ENCODE assay signal across 10 cellular contexts in genomic region chr3:130480736-130481135, GRCh38. TPM values are rescaled to one million over a fixed set of nuclear protein-coding genes. Genes with fewer than 3 reads are reported as not detected.
DNase-seq lines count a peak whose midpoint lies in the region; ATAC-seq, FAIRE-seq and TF ChIP-seq lines count a peak whose summit lies in the region.
"Had no signal": no experiment of that assay in that cellular context is flagged by ENCODE, and none has a peak within 500 bp of the region (broad histone marks: within the 10 kb centered on the region; RNA-seq: fewer than 3 reads in every experiment).

No MANE protein-coding gene starts in this region.

- POLR2A ChIA-PET in HepG2 (lab: Yijun Ruan, JAX) = no interaction called here

- H3K9ac ChIP-seq in HepG2 (ENCODE audit: insufficient read depth, low read depth, low read length) = no peak overlapping the region

- no peak overlapping the region for H3K4me3 ChIP-seq in BE2C (ENCODE audit: low read depth, low read length)
- no peak overlapping the region for H3K4me3 ChIP-seq in HepG2 (replicated peaks in 1 of 3; ENCODE audit: insufficient read depth in 1 of 3, low read depth in 2 of 3, low read length in 3 of 3)
- no peak overlapping the region for H3K4me3 ChIP-seq in vagina

- H3K27me3 ChIP-seq in BE2C = no peaks in the 10 kb centered on the region
- H3K27me3 ChIP-seq in HepG2 (ENCODE audit: control insufficient read depth in 1 of 2, insufficient read depth in 2 of 2, low read length in 2 of 2) = no peaks in the 10 kb centered on the region
- H3K27me3 ChIP-seq in vagina = no peaks in the 10 kb centered on the region

- H3K79me2 ChIP-seq in HepG2 (ENCODE audit: insufficient read depth, low read length) = no peaks in the 10 kb centered on the region

- no peaks in the 10 kb centered on the region for H3K4me1 Mint-ChIP-seq in brain
- H3K4me1 Mint-ChIP-seq: memory B cell had no signal

- ATAC-seq in HepG2 = no peak
- no peak for ATAC-seq in GM21381 (IDR thresholded peaks at IDR 0.05; ENCODE audit: unreplicated experiment)

- intact Hi-C loops in HepG2 (cut with micrococcal nuclease; ENCODE audit: unreplicated experiment) = no loop called here
- intact Hi-C loops in vagina (cut with DNase I) = no loop called here

- H3K36me3 ChIP-seq in BE2C = no peaks in the 10 kb centered on the region
- no peaks in the 10 kb centered on the region for H3K36me3 ChIP-seq in HepG2 (replicated peaks in 1 of 2; ENCODE audit: control insufficient read depth in 1 of 2, insufficient read depth in 2 of 2, low read length in 2 of 2)
- no peaks in the 10 kb centered on the region for H3K36me3 ChIP-seq in vagina

- no peak overlapping the region for H2AFZ ChIP-seq in HepG2 (ENCODE audit: low read length)

- H3K27ac ChIP-seq in HepG2 (ENCODE audit: extremely low read length, insufficient read depth, low read length) (no peak overlapping the region), vagina (no peak overlapping the region)

- H3K4me1 ChIP-seq in BE2C (no peaks in the 10 kb centered on the region), HepG2 (ENCODE audit: insufficient read depth, low read length) (no peaks in the 10 kb centered on the region), vagina (no peaks in the 10 kb centered on the region)

- H3K4me2 ChIP-seq in HepG2 (ENCODE audit: low read depth, low read length) = no peak overlapping the region

- H3K9me3 ChIP-seq in BE2C (0 out of 2 replicates have a peak, but pooled peaks cover 2% of the 10 kb centered on the region), HepG2 (ENCODE audit: low read length) (no peaks in the 10 kb centered on the region), vagina (no peaks in the 10 kb centered on the region)

- 0% methylated on average over 4 of the region's 4 CpGs for WGBS in HepG2 (ENCODE audit: low lambda C conversion rate)

- no peak overlapping the region for H3K27ac Mint-ChIP-seq in brain
- H3K27ac Mint-ChIP-seq: memory B cell had no signal

- no peak for TF ChIP-seq RAD21 in HepG2 (CRISPR knock-in tag; IDR thresholded peaks at IDR 0.05)

- DNase-seq in BE2C (peak; percentile 26), HT1080 (ENCODE audit: low read depth) (peak; percentile 73), HepG2 (ENCODE audit: low spot score) (no peak), vagina (ENCODE audit: extremely low spot score in 2 of 2) (no peak)
- DNase-seq in stimulated activated CD4-positive, alpha-beta T cell treated with anti-CD3 and anti-CD28 coated beads, Interleukin-1b, Interleukin-23, amount 100 ng/mL, for 48 hours = no peak
- no peak for DNase-seq in activated naive CD4-positive, alpha-beta T cell (lab: John Stamatoyannopoulos, UW)
- DNase-seq: T1000 had no signal

- TF ChIP-seq CTCF in BE2C (IDR thresholded peaks at IDR 0.05; ENCODE audit: low read depth, low read length) (peak; percentile 38), brain (conservative IDR thresholded peaks at IDR 0.05) (peak; percentile 56 to 57), HepG2 (CRISPR knock-in tag; IDR thresholded peaks at IDR 0.05) (0 out of 2 replicates have a peak, but pooled peaks have one; percentile 11), vagina (IDR thresholded peaks at IDR 0.05) (peak in 1 of 3 experiments; percentile 18)

- CTCF ChIA-PET in HepG2 (lab: Yijun Ruan, JAX; ENCODE audit: low intra/inter-chr PET ratio, low total read pairs) = no interaction called here

- no peaks in the 10 kb centered on the region for H4K20me1 ChIP-seq in HepG2 (ENCODE audit: insufficient read depth, low read length)

- TF ChIP-seq EP300 in HepG2 (IDR thresholded peaks at IDR 0.05; ENCODE audit: low read depth in 2 of 2, low read length in 2 of 2) = no peak
- TF ChIP-seq EP300 in HepG2 (CRISPR knock-in tag; IDR thresholded peaks at IDR 0.05; ENCODE audit: borderline replicate concordance) = no peak

- no peak for FAIRE-seq in HepG2 (lab: Jason Lieb, UNC)

- no peaks in the 10 kb centered on the region for H3K36me3 Mint-ChIP-seq in brain
- H3K36me3 Mint-ChIP-seq: memory B cell had no signal

- peaks cover 0 to 9% (median 0%) of the 10 kb centered on the region in 5 experiments for H3K9me3 Mint-ChIP-seq in brain

- in situ Hi-C loops in HepG2 (cut with HindIII; ENCODE audit: extremely low pct_ligation_motif_present, low pct_unique_long_range_greater_than_20kb) = no loop called here

- H3K4me3 Mint-ChIP-seq in brain = no peak overlapping the region
- H3K4me3 Mint-ChIP-seq: memory B cell had no signal

- BruUV-seq in HepG2 (replicated peaks; lab: Mats Ljungman, UMichigan) = no TSS peak

- TF ChIP-seq POLR2A in HepG2 (IDR thresholded peaks at IDR 0.05; ENCODE audit: insufficient read depth in 1 of 2, low read depth in 2 of 2, low read length in 2 of 2) = no peak
- no peak for TF ChIP-seq POLR2A in vagina (IDR thresholded peaks at IDR 0.05)

- peaks cover 8% of the 10 kb centered on the region for H3K27me3 Mint-ChIP-seq in brain
- H3K27me3 Mint-ChIP-seq: memory B cell had no signal

TF ChIP-seq in HepG2, 621 proteins besides CTCF, POLR2A, EP300 and RAD21:
- TF ChIP-seq MYC (CRISPR knock-in tag; IDR thresholded peaks at IDR 0.05; ENCODE audit: borderline replicate concordance) (no peak), ZNF660 (CRISPR knock-in tag; IDR thresholded peaks at IDR 0.05; ENCODE audit: borderline replicate concordance, low read depth) (no peak), ZNF101 (CRISPR knock-in tag; IDR thresholded peaks at IDR 0.05; ENCODE audit: borderline replicate concordance, low read depth) (no peak), TMF1 (CRISPR knock-in tag; IDR thresholded peaks at IDR 0.05; ENCODE audit: low read depth) (no peak), ZNF10 (CRISPR knock-in tag; IDR thresholded peaks at IDR 0.05; ENCODE audit: borderline replicate concordance, low read depth) (no peak), POLR2AphosphoS2 (IDR thresholded peaks at IDR 0.05; ENCODE audit: low read depth, low read length) (no peak), PAF1 (CRISPR knock-in tag; IDR thresholded peaks at IDR 0.05) (no peak), ZNF607 (CRISPR knock-in tag; IDR thresholded peaks at IDR 0.05; ENCODE audit: borderline replicate concordance) (no peak)

RNA-seq across cellular contexts. Expression of gene COL6A6, which starts 36.2 kb away (rescaled TPM):
- 0.22 TPM for polyA plus RNA-seq in BE2C (2012; ENCODE audit: insufficient read depth, insufficient read length, low read depth)
- total RNA-seq in HT1080 (2014; rRNA removed; shearing (Covaris generic)) = not detected in 2 replicates
- polyA plus RNA-seq in HT1080 (2015; cell fraction: cytosol; rRNA removed) = not detected in 2 replicates
- 0.01 TPM in 2 replicates for polyA plus RNA-seq in HT1080 (2015; cell fraction: nucleus; rRNA removed)
- not detected for polyA plus RNA-seq in brain (ENCODE audit: insufficient read depth, low read depth, low replicate concordance)
- total RNA-seq in HepG2 (2016; rRNA removed; fragmentation: Illumina TruSeq; extraction: Trizol) = not detected in 2 replicates
- total RNA-seq in HepG2 (2016; cell fraction: cytosol; rRNA removed; fragmentation: Illumina TruSeq; extraction: Trizol; ENCODE audit: low read depth) = not detected in 2 replicates
- not detected in 2 replicates for total RNA-seq in HepG2 (2016; cell fraction: insoluble cytoplasmic fraction; rRNA removed; fragmentation: Illumina TruSeq; extraction: Trizol)
- not detected in 2 replicates for total RNA-seq in HepG2 (2016; cell fraction: membrane; rRNA removed; fragmentation: Illumina TruSeq; extraction: Trizol)
- not detected in 2 replicates for total RNA-seq in HepG2 (2016; cell fraction: nucleus; rRNA removed; fragmentation: Illumina TruSeq; extraction: Trizol)
- polyA plus RNA-seq in HepG2 (2011; rRNA removed) = not detected in 2 replicates
- polyA plus RNA-seq in HepG2 (2011; cell fraction: cytosol; rRNA removed) = not detected in 2 replicates
- not detected in 2 replicates for polyA plus RNA-seq in HepG2 (2011; cell fraction: nucleus; rRNA removed)
- polyA plus RNA-seq in HepG2 (2012) = 0.04 TPM in 1 of 2 replicates, not detected in the other
- not detected in 2 replicates for polyA plus RNA-seq in HepG2 (2016; cell fraction: cytosol; fragmentation: Illumina TruSeq; extraction: Trizol; ENCODE audit: low read depth)
- polyA plus RNA-seq in HepG2 (2016; cell fraction: insoluble cytoplasmic fraction; fragmentation: Illumina TruSeq; extraction: Trizol; ENCODE audit: low read depth) = not detected in 2 replicates
- not detected in 2 replicates for polyA plus RNA-seq in HepG2 (2016; cell fraction: membrane; fragmentation: Illumina TruSeq; extraction: Trizol; ENCODE audit: low read depth)
- polyA plus RNA-seq in HepG2 (2016; cell fraction: nucleus; fragmentation: Illumina TruSeq; extraction: Trizol; ENCODE audit: insufficient read depth, low read depth) = not detected in 2 replicates
- polyA minus RNA-seq in HepG2 (2011; rRNA and poly(A)+ RNA removed; ENCODE audit: low replicate concordance) = not detected in 2 replicates
- polyA minus RNA-seq in HepG2 (2011; cell fraction: cytosol; rRNA and poly(A)+ RNA removed) = not detected in 2 replicates
- not detected in 2 replicates for polyA minus RNA-seq in HepG2 (2011; cell fraction: nucleus; rRNA and poly(A)+ RNA removed)
- total RNA-seq in vagina = not detected

Comparison
In these comparisons a context has a peak if more than half of its experiments do, and no peak if none do; other contexts are left out.
1. DNase-seq: peak in BE2C (single experiment) and HT1080 (single experiment); none in HepG2 (single experiment), stimulated activated CD4-positive, alpha-beta T cell treated with anti-CD3 and anti-CD28 coated beads, Interleukin-1b, Interleukin-23, amount 100 ng/mL, for 48 hours (single experiment), vagina (0 of 2) and activated naive CD4-positive, alpha-beta T cell (0 of 4).